Comparison of ENCODE assay signal across 18 cellular contexts in the genomic region with DNA sequence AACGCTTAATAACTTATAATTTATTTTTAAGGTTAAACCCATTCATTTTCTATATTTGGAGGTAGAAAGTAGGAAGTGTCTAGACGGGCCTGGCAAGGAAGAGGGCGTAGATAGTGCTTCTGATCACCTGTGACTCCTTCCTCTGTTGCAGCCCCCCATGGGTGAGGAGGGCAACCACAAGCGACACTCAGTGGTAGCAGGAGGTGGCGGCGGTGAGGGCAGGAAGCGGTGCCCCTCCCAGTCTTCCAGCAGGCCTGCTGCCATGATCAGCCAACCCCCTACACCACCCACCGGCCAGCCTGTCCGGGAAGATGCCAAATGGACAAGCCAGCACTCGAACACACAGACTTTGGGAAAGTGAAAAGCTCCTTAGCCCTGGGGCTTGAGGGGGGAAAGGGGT. TPM values are rescaled to one million over a fixed set of nuclear protein-coding genes. Genes with fewer than 3 reads are reported as not detected.
DNase-seq lines count a peak whose midpoint lies in the region; ATAC-seq and TF ChIP-seq lines count a peak whose summit lies in the region.
"Had no signal": no experiment of that assay in that cellular context is flagged by ENCODE, and none has a peak within 500 bp of the region (broad histone marks: within the 10 kb centered on the region; RNA-seq: fewer than 3 reads in every experiment).

No MANE protein-coding gene starts in this region.

- no peaks in the 10 kb centered on the region for H4K20me1 ChIP-seq in GM23248 (ENCODE audit: insufficient read depth)

- peak overlapping the region in 1 of 3 donors; percentile 51 for H3K27ac Mint-ChIP-seq in CD4-positive, CD25-positive, alpha-beta regulatory T cell
- peak overlapping the region; percentile 71 for H3K27ac Mint-ChIP-seq in activated T-helper 17 cell treated with anti-CD3 and anti-CD28 coated beads, Interleukin-2, amount 50 U/mL, for 72 hours
- H3K27ac Mint-ChIP-seq in natural killer cell, result peak overlapping the region; percentile 73 to 74

- peaks cover 23% of the 10 kb centered on the region for H3K79me2 ChIP-seq in GM23248 (ENCODE audit: insufficient read depth)

- H3K9me3 Mint-ChIP-seq in CD4-positive, CD25-positive, alpha-beta regulatory T cell, result no peaks in the 10 kb centered on the region
- H3K9me3 Mint-ChIP-seq in activated T-helper 17 cell treated with anti-CD3 and anti-CD28 coated beads, Interleukin-2, amount 50 U/mL, for 72 hours, result no peaks in the 10 kb centered on the region
- no peaks in the 10 kb centered on the region for H3K9me3 Mint-ChIP-seq in natural killer cell

- peaks cover 10% of the 10 kb centered on the region for H3K4me1 ChIP-seq in CD4-positive, CD25-positive, alpha-beta regulatory T cell (ENCODE audit: control insufficient read depth, insufficient read depth, low read length, poor library complexity, severe bottlenecking)
- H3K4me1 ChIP-seq in Peyer's patch, result no peaks in the 10 kb centered on the region
- H3K4me1 ChIP-seq in GM23248 (ENCODE audit: insufficient read depth), result no peaks in the 10 kb centered on the region

- no peaks in the 10 kb centered on the region for H3K27me3 ChIP-seq in CD4-positive, CD25-positive, alpha-beta regulatory T cell (ENCODE audit: control insufficient read depth, insufficient read depth, low read length)
- no peaks in the 10 kb centered on the region for H3K27me3 ChIP-seq in Peyer's patch
- no peaks in the 10 kb centered on the region for H3K27me3 ChIP-seq in GM23248 (replicated peaks; ENCODE audit: insufficient read depth)
- H3K27me3 ChIP-seq: adrenal gland, BE2C, testis had no signal

- no peak overlapping the region for H3K4me3 Mint-ChIP-seq in CD4-positive, CD25-positive, alpha-beta regulatory T cell
- no peak overlapping the region for H3K4me3 Mint-ChIP-seq in activated T-helper 17 cell treated with anti-CD3 and anti-CD28 coated beads, Interleukin-2, amount 50 U/mL, for 72 hours
- H3K4me3 Mint-ChIP-seq in natural killer cell, result peak overlapping the region; percentile 31

- no peaks in the 10 kb centered on the region for H3K27me3 Mint-ChIP-seq in CD4-positive, CD25-positive, alpha-beta regulatory T cell
- no peaks in the 10 kb centered on the region for H3K27me3 Mint-ChIP-seq in activated T-helper 17 cell treated with anti-CD3 and anti-CD28 coated beads, Interleukin-2, amount 50 U/mL, for 72 hours
- no peaks in the 10 kb centered on the region for H3K27me3 Mint-ChIP-seq in natural killer cell (ENCODE audit: low read depth in 2 of 2)

- H3K36me3 Mint-ChIP-seq in CD4-positive, CD25-positive, alpha-beta regulatory T cell, result peaks cover 44% of the 10 kb centered on the region
- H3K36me3 Mint-ChIP-seq in activated T-helper 17 cell treated with anti-CD3 and anti-CD28 coated beads, Interleukin-2, amount 50 U/mL, for 72 hours (ENCODE audit: low read depth), result peaks cover 100% of the 10 kb centered on the region
- H3K36me3 Mint-ChIP-seq in natural killer cell, result peaks cover 16% of the 10 kb centered on the region

- H3K36me3 ChIP-seq in CD4-positive, CD25-positive, alpha-beta regulatory T cell (ENCODE audit: control insufficient read depth, insufficient read depth, low read length), result peaks cover 83% of the 10 kb centered on the region
- peaks cover 0 to 89% (median 4%) of the 10 kb centered on the region in 3 donors for H3K36me3 ChIP-seq in Peyer's patch
- peaks cover 40% of the 10 kb centered on the region for H3K36me3 ChIP-seq in GM23248 (ENCODE audit: low read depth)

- TF ChIP-seq POLR2A in Peyer's patch (IDR thresholded peaks at IDR 0.05), result no peak

- H2AFZ ChIP-seq in GM23248, result no peak overlapping the region
- H2AFZ ChIP-seq: PC-9 had no signal

- no peak overlapping the region for H3K4me2 ChIP-seq in GM23248 (ENCODE audit: unreplicated experiment)
- H3K4me2 ChIP-seq: PC-9 had no signal

- TF ChIP-seq CTCF in Peyer's patch (IDR thresholded peaks at IDR 0.05), result no peak
- no peak for TF ChIP-seq CTCF in natural killer cell (IDR thresholded peaks at IDR 0.05)

- in situ Hi-C loops in GM23248 (cut with MboI), result loop anchor here (10.0 to 25.0 kb wide), 2 partner anchors 169 to 351 kb away; no protein-coding TSS in a partner anchor

- peaks cover 14% of the 10 kb centered on the region for H3F3A ChIP-seq in GM23248 (ENCODE audit: insufficient read depth)

- WGBS in GM23248 (ENCODE audit: low coverage in 1 of 2, low lambda C conversion rate in 2 of 2, missing lambda C conversion rate in 2 of 2), 2 experiments, result 69 to 72% methylated on average over 9 to 10 of the region's 10 CpGs

- H3K9me2 ChIP-seq in GM23248 (ENCODE audit: insufficient read depth), result no peaks in the 10 kb centered on the region

- peak in 1 of 2 donors; percentile 62 for ATAC-seq in CD4-positive, CD25-positive, alpha-beta regulatory T cell (ENCODE audit: low read depth in 2 of 2)
- no peak for ATAC-seq in activated T-helper 17 cell treated with anti-CD3 and anti-CD28 coated beads, Interleukin-2, amount 50 U/mL, for 72 hours (replicated peaks)
- ATAC-seq in natural killer cell (peak; percentile 52 to 77 (median 59)), HG03095 (IDR thresholded peaks at IDR 0.05; ENCODE audit: unreplicated experiment) (no peak)
- ATAC-seq: activated CD4-positive, CD25-positive, alpha-beta regulatory T cell treated with anti-CD3 and anti-CD28 coated beads, Interleukin-2, amount 50 U/mL, for 24 hours; HCT116 had no signal

- H3K9ac ChIP-seq in GM23248, result no peak overlapping the region

- H3K4me3 ChIP-seq in CD4-positive, CD25-positive, alpha-beta regulatory T cell (ENCODE audit: low read depth, low read length), result no peak overlapping the region
- H3K4me3 ChIP-seq in Peyer's patch (no peak overlapping the region), GM23248 (no peak overlapping the region)
- H3K4me3 ChIP-seq: adrenal gland, PC-9, testis had no signal

- intact Hi-C loops in natural killer cell (cut with micrococcal nuclease), result loop anchor here (2.0 kb wide), 1 partner anchor 59 kb away; a partner anchor contains a TSS

- peaks cover 7 to 23% (median 10%) of the 10 kb centered on the region in 4 donors for H3K4me1 Mint-ChIP-seq in CD4-positive, CD25-positive, alpha-beta regulatory T cell
- H3K4me1 Mint-ChIP-seq in activated T-helper 17 cell treated with anti-CD3 and anti-CD28 coated beads, Interleukin-2, amount 50 U/mL, for 72 hours, result peaks cover 18% of the 10 kb centered on the region
- H3K4me1 Mint-ChIP-seq in natural killer cell, result peaks cover 34 to 37% of the 10 kb centered on the region in 2 donors

- peak overlapping the region; percentile 14 for H3K27ac ChIP-seq in CD4-positive, CD25-positive, alpha-beta regulatory T cell (ENCODE audit: insufficient read depth, low read length, poor library complexity, severe bottlenecking)
- H3K27ac ChIP-seq in Peyer's patch, result no peak overlapping the region
- H3K27ac ChIP-seq in GM23248, result no peak overlapping the region
- H3K27ac ChIP-seq: HL-60, PC-9, testis had no signal

- DNase-seq in CD4-positive, CD25-positive, alpha-beta regulatory T cell, result peak in 1 of 3 donors; percentile 56
- peak in 2 of 3 donors; percentile 36 to 49 for DNase-seq in Peyer's patch
- peak; percentile 19 for DNase-seq in natural killer cell
- DNase-seq in GM23248, result no peak
- DNase-seq in DMS53 (lab: John Stamatoyannopoulos, UW), result no peak
- DNase-seq in A172 (ENCODE audit: low spot score), result no peak
- DNase-seq: adrenal gland, BE2C, NCI-H146, PC-9, SW 1271, testis had no signal

- H3K9me3 ChIP-seq in CD4-positive, CD25-positive, alpha-beta regulatory T cell (ENCODE audit: control insufficient read depth in 2 of 2, low read length in 2 of 2), result no peaks in the 10 kb centered on the region
- H3K9me3 ChIP-seq in Peyer's patch, result no peaks in the 10 kb centered on the region
- no peaks in the 10 kb centered on the region for H3K9me3 ChIP-seq in GM23248 (ENCODE audit: low read depth)
- H3K9me3 ChIP-seq: adrenal gland, BE2C, testis had no signal

RNA-seq across cellular contexts. Expression of a gene that starts 36.7 kb away (rescaled TPM):
- 4.0 TPM for total RNA-seq in CD4-positive, CD25-positive, alpha-beta regulatory T cell
- polyA plus RNA-seq in CD4-positive, CD25-positive, alpha-beta regulatory T cell, result under 1 TPM in 2 of 4 donors, not detected in 2; 0.21 to 0.40 TPM
- total RNA-seq in Peyer's patch (10 to 100 TPM; 16.5 to 64.2 (median 42.3) TPM), natural killer cell (1 to 10 TPM in 2 of 3 donors, under 1 TPM in 1; 0.48 to 2.9 (median 1.4) TPM)
- total RNA-seq in activated T-helper 17 cell treated with anti-CD3 and anti-CD28 coated beads, Interleukin-2, amount 50 U/mL, for 72 hours, result not detected
- 10.3 and 12.8 TPM in 2 replicates for total RNA-seq in GM23248 (2014; rRNA removed; shearing (Covaris generic))
- 5.4 and 6.7 TPM in 2 replicates for polyA plus RNA-seq in GM23248 (2016; fragmentation: Nextera tagmentation; extraction: Ambion mirVana)
- 1.8 and 3.5 TPM in 2 replicates for total RNA-seq in A172 (2014; rRNA removed; shearing (Covaris generic))
- total RNA-seq: NCI-H460 had no signal

RNA-seq across cellular contexts. Expression of a gene that starts 44.7 kb away (rescaled TPM):
- total RNA-seq in CD4-positive, CD25-positive, alpha-beta regulatory T cell, result 121 TPM
- 100 to 1,000 TPM; 173 to 199 (median 184) TPM for polyA plus RNA-seq in CD4-positive, CD25-positive, alpha-beta regulatory T cell
- total RNA-seq in Peyer's patch, result 10 to 100 TPM; 36.9 to 88.3 (median 56.8) TPM
- total RNA-seq in activated T-helper 17 cell treated with anti-CD3 and anti-CD28 coated beads, Interleukin-2, amount 50 U/mL, for 72 hours, result 100 to 1,000 TPM in 1 of 2 donors, 10 to 100 TPM in 1; 87.4 to 173 TPM
- total RNA-seq in natural killer cell, result 100 to 1,000 TPM; 115 to 128 (median 124) TPM
- total RNA-seq in GM23248 (2014; rRNA removed; shearing (Covaris generic)), result 73.6 and 91.8 TPM in 2 replicates
- 67.0 and 69.2 TPM in 2 replicates for polyA plus RNA-seq in GM23248 (2016; fragmentation: Nextera tagmentation; extraction: Ambion mirVana)
- total RNA-seq in A172 (2014; rRNA removed; shearing (Covaris generic)), result 82.7 and 85.0 TPM in 2 replicates

RNA-seq across cellular contexts. Expression of a gene that starts 58.6 kb away (rescaled TPM):
- 122 TPM for total RNA-seq in CD4-positive, CD25-positive, alpha-beta regulatory T cell
- polyA plus RNA-seq in CD4-positive, CD25-positive, alpha-beta regulatory T cell, result 10 to 100 TPM in 2 of 4 donors, 1 to 10 TPM in 2; 8.0 to 10.8 (median 10.0) TPM
- total RNA-seq in Peyer's patch (100 to 1,000 TPM in 3 of 4 donors, 10 to 100 TPM in 1; 84.1 to 177 (median 127) TPM), natural killer cell (100 to 1,000 TPM; 103 to 117 (median 112) TPM)
- total RNA-seq in activated T-helper 17 cell treated with anti-CD3 and anti-CD28 coated beads, Interleukin-2, amount 50 U/mL, for 72 hours, result 100 to 1,000 TPM; 121 to 242 TPM
- 59.9 and 81.9 TPM in 2 replicates for total RNA-seq in GM23248 (2014; rRNA removed; shearing (Covaris generic))
- 30.2 and 33.8 TPM in 2 replicates for polyA plus RNA-seq in GM23248 (2016; fragmentation: Nextera tagmentation; extraction: Ambion mirVana)
- 76.1 and 78.4 TPM in 2 replicates for total RNA-seq in A172 (2014; rRNA removed; shearing (Covaris generic))

Comparison
In these comparisons a context has a peak if more than half of its experiments do, and no peak if none do; other contexts are left out.
1. ATAC-seq: peak in natural killer cell (3 of 3); none in activated T-helper 17 cell treated with anti-CD3 and anti-CD28 coated beads, Interleukin-2, amount 50 U/mL, for 72 hours (single experiment) and HG03095 (single experiment).
2. DNase-seq: peak in Peyer's patch (2 of 3) and natural killer cell (single experiment); none in GM23248 (single experiment), DMS53 (single experiment) and A172 (single experiment).